ENCODE assay signal across 16 cellular contexts in the genomic region with DNA sequence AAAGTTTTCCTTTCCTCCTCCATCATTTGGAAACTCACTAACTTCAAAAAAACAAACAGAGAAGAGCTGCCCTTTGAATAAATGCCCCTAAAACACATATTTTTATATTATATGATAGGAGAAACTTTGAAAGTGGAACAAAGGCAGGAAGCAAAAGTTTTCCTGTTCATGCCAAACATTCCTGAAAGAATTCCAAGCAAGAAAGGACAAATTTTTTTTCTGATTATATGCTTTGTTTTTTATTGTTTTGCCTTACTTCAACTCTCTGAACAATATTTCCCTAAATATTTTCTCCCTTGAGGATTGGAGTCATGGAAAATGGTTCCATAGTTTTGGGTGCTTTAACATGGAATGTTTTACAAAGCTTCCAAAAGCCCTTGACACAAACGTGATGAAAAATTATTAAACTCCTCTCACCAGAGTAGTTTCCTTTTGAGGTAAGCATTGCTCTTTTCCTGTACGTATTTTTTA.
"Had no signal": no experiment of that assay in that cellular context is flagged by ENCODE, and none has a peak within 500 bp of the region (broad histone marks: within the 10 kb centered on the region; RNA-seq: fewer than 3 reads in every experiment).

No MANE protein-coding gene starts in this region.

- H3K9me3 Mint-ChIP-seq: activated CD4-positive, alpha-beta memory T cell treated with anti-CD3 and anti-CD28 coated beads for 36 hours; activated naive CD4-positive, alpha-beta T cell treated with anti-CD3 and anti-CD28 coated beads for 36 hours; activated T-helper 2 cell treated with anti-CD3 and anti-CD28 coated beads, Interferon-gamma antibody, Interleukin-2, Interleukin-4, amounts not matched to agents 10 μg/mL and 5 μg/mL and 100 μg/mL, durations not matched to agents 14 hours and 24 hours and 36 hours had no signal

- FAIRE-seq: urothelium cell line had no signal

- H3K27ac ChIP-seq: esophagus squamous epithelium, foreskin keratinocyte, prostate gland, thyroid gland had no signal

- H3K9me3 ChIP-seq: esophagus squamous epithelium, prostate gland, thyroid gland had no signal

- H3K27ac Mint-ChIP-seq: activated CD4-positive, alpha-beta memory T cell treated with anti-CD3 and anti-CD28 coated beads for 36 hours; activated CD4-positive, alpha-beta T cell treated with anti-CD3 and anti-CD28 coated beads for 36 hours; activated CD8-positive, alpha-beta memory T cell treated with anti-CD3 and anti-CD28 coated beads, Interleukin-2, amount 10 ng/mL, durations not matched to agents 7 days and 5 days; activated naive CD4-positive, alpha-beta T cell treated with anti-CD3 and anti-CD28 coated beads for 36 hours; activated T-helper 2 cell treated with anti-CD3 and anti-CD28 coated beads, Interferon-gamma antibody, Interleukin-2, Interleukin-4, amounts not matched to agents 10 μg/mL and 5 μg/mL and 100 μg/mL, durations not matched to agents 14 hours and 24 hours and 36 hours; stimulated activated memory B cell treated with anti-CD40 and anti-IgM and Interleukin-4, amounts not matched to agents 10 μg/mL and 1 μg/mL and 100 μg/mL, for 72 hours had no signal

- H3K36me3 ChIP-seq: esophagus squamous epithelium, prostate gland, thyroid gland had no signal

- H3K4me1 Mint-ChIP-seq: activated CD4-positive, alpha-beta T cell treated with anti-CD3 and anti-CD28 coated beads for 36 hours; activated CD8-positive, alpha-beta memory T cell treated with anti-CD3 and anti-CD28 coated beads, Interleukin-2, amount 10 ng/mL, durations not matched to agents 7 days and 5 days; stimulated activated memory B cell treated with anti-CD40 and anti-IgM and Interleukin-4, amounts not matched to agents 10 μg/mL and 1 μg/mL and 100 μg/mL, for 72 hours had no signal

- H3K36me3 Mint-ChIP-seq: activated CD4-positive, alpha-beta memory T cell treated with anti-CD3 and anti-CD28 coated beads for 36 hours; activated CD8-positive, alpha-beta memory T cell treated with anti-CD3 and anti-CD28 coated beads, Interleukin-2, amount 10 ng/mL, durations not matched to agents 7 days and 5 days; stimulated activated memory B cell treated with anti-CD40 and anti-IgM and Interleukin-4, amounts not matched to agents 10 μg/mL and 1 μg/mL and 100 μg/mL, for 72 hours had no signal

- H3K27me3 ChIP-seq: foreskin keratinocyte, thyroid gland had no signal

- H3K4me3 ChIP-seq: esophagus squamous epithelium, lung, prostate gland, thyroid gland had no signal

- H3K4me3 Mint-ChIP-seq: activated CD4-positive, alpha-beta memory T cell treated with anti-CD3 and anti-CD28 coated beads for 36 hours; activated CD4-positive, alpha-beta T cell treated with anti-CD3 and anti-CD28 coated beads for 36 hours; activated CD8-positive, alpha-beta memory T cell treated with anti-CD3 and anti-CD28 coated beads, Interleukin-2, amount 10 ng/mL, durations not matched to agents 7 days and 5 days; activated naive CD4-positive, alpha-beta T cell treated with anti-CD3 and anti-CD28 coated beads for 36 hours; stimulated activated memory B cell treated with anti-CD40 and anti-IgM and Interleukin-4, amounts not matched to agents 10 μg/mL and 1 μg/mL and 100 μg/mL, for 72 hours had no signal

- DNase-seq: activated CD4-positive, alpha-beta memory T cell treated with anti-CD3 and anti-CD28 coated beads for 36 hours; activated CD4-positive, alpha-beta T cell treated with anti-CD3 and anti-CD28 coated beads for 36 hours; activated CD8-positive, alpha-beta memory T cell treated with anti-CD3 and anti-CD28 coated beads, Interleukin-2, amount 10 ng/mL, durations not matched to agents 7 days and 5 days; activated naive CD4-positive, alpha-beta T cell treated with anti-CD3 and anti-CD28 coated beads for 36 hours; activated T-cell treated with anti-CD3 and anti-CD28 coated beads, Interleukin-2, amount 50 U/mL, for 1 hour; esophagus squamous epithelium; head of caudate nucleus; left colon; T-helper 2 cell; thyroid gland had no signal

- H3K4me1 ChIP-seq: prostate gland, thyroid gland had no signal
